In genomic region chrX:15619053-15619772, GRCh38 we compare ENCODE assay signal across 18 cellular contexts. TPM values are rescaled to one million over a fixed set of nuclear protein-coding genes. Genes with fewer than 3 reads are reported as not detected.
DNase-seq lines count a peak whose midpoint lies in the region; ATAC-seq and TF ChIP-seq lines count a peak whose summit lies in the region.
"Had no signal": no experiment of that assay in that cellular context is flagged by ENCODE, and none has a peak within 500 bp of the region (broad histone marks: within the 10 kb centered on the region; RNA-seq: fewer than 3 reads in every experiment).

No MANE protein-coding gene starts in this region.

- TF ChIP-seq CTCF in choroid plexus epithelial cell (conservative IDR thresholded peaks at IDR 0.05; ENCODE audit: low read depth, low read length) (no peak), left lung (IDR thresholded peaks at IDR 0.05) (no peak)

- H3K4me3 ChIP-seq in choroid plexus epithelial cell (ENCODE audit: low read depth, low read length) (no peak overlapping the region), left lung (no peak overlapping the region)
- H3K4me3 ChIP-seq: BLaER1 treated with 17β-estradiol and CSF1 and Interleukin-3, amounts not matched to agents 10 nM and 100 nM; stomach had no signal

- no peaks in the 10 kb centered on the region for H3K4me1 ChIP-seq in left lung
- H3K4me1 ChIP-seq: BLaER1 treated with 17β-estradiol and CSF1 and Interleukin-3, amounts not matched to agents 10 nM and 100 nM; stomach had no signal

- H3K36me3 ChIP-seq in left lung, result no peaks in the 10 kb centered on the region
- H3K36me3 ChIP-seq: BLaER1 treated with 17β-estradiol and CSF1 and Interleukin-3, amounts not matched to agents 10 nM and 100 nM; stomach had no signal

- intact Hi-C loops in left lung (cut with DNase I), result no loop called here

- no peak overlapping the region for H3K27ac ChIP-seq in left lung
- H3K27ac ChIP-seq: BLaER1 treated with 17β-estradiol and CSF1 and Interleukin-3, amounts not matched to agents 10 nM and 100 nM; HL-60; stomach had no signal

- peaks cover 0 to 14% of the 10 kb centered on the region in 2 donors for H3K27me3 ChIP-seq in left lung
- H3K27me3 ChIP-seq: stomach had no signal

- no peaks in the 10 kb centered on the region for H3K9me3 ChIP-seq in left lung
- H3K9me3 ChIP-seq: stomach had no signal

- DNase-seq in EH (ENCODE audit: low read depth) (peak; percentile 6), NCI-H1930 (lab: John Stamatoyannopoulos, UW) (peak; percentile 0 to 18), choroid plexus epithelial cell (ENCODE audit: low read depth) (peak; percentile 5), left lung (no peak), ureter (ENCODE audit: low spot score) (no peak)
- DNase-seq in stimulated activated CD4-positive, alpha-beta T cell treated with anti-CD3 and anti-CD28 coated beads, Interleukin-12 subunit alpha, Interleukin-12 subunit beta, amount 100 ng/mL, for 4 hours, result no peak
- DNase-seq in activated effector memory CD4-positive, alpha-beta T cell treated with anti-CD3 and anti-CD28 coated beads, Interleukin-2, amount 50 U/mL, for 16 hours, result no peak
- DNase-seq: activated CD4-positive, CD25-positive, alpha-beta regulatory T cell; activated T-cell treated with anti-CD3 and anti-CD28 coated beads, Interleukin-2, amount 50 U/mL, for 4 hours; endodermal cell; NCI-H1105; NCI-H82; retina; stomach had no signal

- ATAC-seq in left lung (peak; percentile 78), HG03025 (IDR thresholded peaks at IDR 0.05; ENCODE audit: low FRiP score, unreplicated experiment) (no peak)
- ATAC-seq: activated T-cell treated with anti-CD3 and anti-CD28 coated beads, Interleukin-2, amount 50 U/mL, for 4 hours; SK-N-SH treated with all-trans-retinoic acid at 6 μM for 48 hours had no signal

RNA-seq across cellular contexts. Expression of gene ACE2, which starts 18.5 kb away (rescaled TPM):
- 1 to 10 TPM; 2.0 to 3.6 TPM for total RNA-seq in left lung
- total RNA-seq in ureter, result 1.8 TPM

RNA-seq across cellular contexts. Expression of gene CLTRN, which starts 45.4 kb away (rescaled TPM):
- total RNA-seq in left lung (1 to 10 TPM in 1 of 2 donors, under 1 TPM in 1; 0.39 to 1.3 TPM), ureter (2.2 TPM)

Comparison
In these comparisons a context has a peak if more than half of its experiments do, and no peak if none do; other contexts are left out.
1. DNase-seq: peak in EH (single experiment), NCI-H1930 (2 of 2) and choroid plexus epithelial cell (single experiment); none in left lung (0 of 2), stimulated activated CD4-positive, alpha-beta T cell treated with anti-CD3 and anti-CD28 coated beads, Interleukin-12 subunit alpha, Interleukin-12 subunit beta, amount 100 ng/mL, for 4 hours (single experiment), activated effector memory CD4-positive, alpha-beta T cell treated with anti-CD3 and anti-CD28 coated beads, Interleukin-2, amount 50 U/mL, for 16 hours (single experiment) and ureter (single experiment).